In genomic region chr17:45771473-45771959, GRCh38 we compare ENCODE assay signal across 2 cellular contexts.
TF ChIP-seq lines count a peak whose summit lies in the region.

No MANE protein-coding gene starts in this region.

TF ChIP-seq in HEK293, 187 proteins besides CTCF, POLR2A, EP300 and RAD21:
- TF ChIP-seq ZIC2 (tag by site-specific recombination; IDR thresholded peaks at IDR 0.05) (peak; percentile 51; the same call in 1 of the 2 replicates), REST (tag by site-specific recombination; IDR thresholded peaks at IDR 0.05) (no peak), ZNF513 (tag by site-specific recombination; IDR thresholded peaks at IDR 0.05) (no peak), PRDM6 (tag by site-specific recombination; IDR thresholded peaks at IDR 0.05) (no peak)

TF ChIP-seq in H1, 55 proteins besides CTCF, POLR2A, EP300 and RAD21:
- TF ChIP-seq NANOG (IDR thresholded peaks at IDR 0.05; ENCODE audit: insufficient read depth, low read depth, low read length, poor library complexity, severe bottlenecking) (peak; percentile 88), POU5F1 (IDR thresholded peaks at IDR 0.05; ENCODE audit: low read depth, low read length) (no peak)
